ENCODE assay signal across 8 cellular contexts in genomic region chr17:47941246-47941997, GRCh38. TPM values are rescaled to one million over a fixed set of nuclear protein-coding genes. Genes with fewer than 3 reads are reported as not detected.
DNase-seq lines count a peak whose midpoint lies in the region; ATAC-seq lines count a peak whose summit lies in the region.

TSS of gene PNPO (plus strand) at chr17:47941571. CDS start at chr17:47941676, 105 bp downstream.

- peaks cover 15% of the 10 kb centered on the region for H3K36me3 Mint-ChIP-seq in activated CD4-positive, alpha-beta T cell treated with anti-CD3 and anti-CD28 coated beads, Interleukin-2, amount 10 ng/mL, durations not matched to agents 7 days and 5 days (ENCODE audit: low read depth)

- H3K4me1 Mint-ChIP-seq in activated CD4-positive, alpha-beta T cell treated with anti-CD3 and anti-CD28 coated beads, Interleukin-2, amount 10 ng/mL, durations not matched to agents 7 days and 5 days: peaks cover 49% of the 10 kb centered on the region

- H3K4me3 Mint-ChIP-seq in activated CD4-positive, alpha-beta T cell treated with anti-CD3 and anti-CD28 coated beads, Interleukin-2, amount 10 ng/mL, durations not matched to agents 7 days and 5 days: peak within 1 kb of the TSS; percentile 91

- peak within 1 kb of the TSS; percentile 82 for H3K4me3 ChIP-seq in BLaER1

- H3K9me3 ChIP-seq in BLaER1: no peaks in the 10 kb centered on the region

- H3K9ac ChIP-seq in BLaER1: peak within 1 kb of the TSS; percentile 80

- peaks cover 33% of the 10 kb centered on the region for H3K36me3 ChIP-seq in BLaER1

- H3K27me3 Mint-ChIP-seq in activated CD4-positive, alpha-beta T cell treated with anti-CD3 and anti-CD28 coated beads, Interleukin-2, amount 10 ng/mL, durations not matched to agents 7 days and 5 days: no peaks in the 10 kb centered on the region

- H3K4me2 ChIP-seq in BLaER1: peak within 1 kb of the TSS; percentile 94

- POLR2A ChIA-PET in activated CD4-positive, alpha-beta T cell treated with anti-CD3 and anti-CD28 coated beads, Interleukin-2, amount 10 ng/mL, durations not matched to agents 7 days and 5 days (lab: Charles Lee): interaction anchor here (0.9 to 1.6 kb wide), 2 partner anchors 18 to 29 kb away, joined by 3 to 4 read pairs; no protein-coding TSS in a partner anchor

- DNase-seq in NCI-H526 treated with DMSO at 0.1 percent for 48 hours (lab: John Stamatoyannopoulos, UW) (peak; percentile 99), dedifferentiated amniotic fluid mesenchymal stem cell (ENCODE audit: extremely low spot score) (peak; percentile 99), left kidney (ENCODE audit: low read depth, low spot score) (peak; percentile 98)
- DNase-seq in activated CD4-positive, alpha-beta T cell treated with anti-CD3 and anti-CD28 coated beads, Interleukin-2, amount 10 ng/mL, durations not matched to agents 7 days and 5 days: peak; percentile 98
- peak; percentile 94 to 95 for DNase-seq in stimulated activated CD4-positive, alpha-beta T cell treated with anti-CD3 and anti-CD28 coated beads, Interleukin-2, amount 100 ng/mL, for 24 hours

- H3K27me3 ChIP-seq in BLaER1: no peaks in the 10 kb centered on the region

- H3K4me1 ChIP-seq in BLaER1: peaks cover 64% of the 10 kb centered on the region

- peak; percentile 95 for ATAC-seq in GM19324 (IDR thresholded peaks at IDR 0.05; ENCODE audit: low FRiP score, unreplicated experiment)
- peak; percentile 73 for ATAC-seq in HG03469 (IDR thresholded peaks at IDR 0.05; ENCODE audit: unreplicated experiment)

- H3K27ac ChIP-seq in BLaER1: peak within 1 kb of the TSS; percentile 75

- peak within 1 kb of the TSS; percentile 85 for H3K27ac Mint-ChIP-seq in activated CD4-positive, alpha-beta T cell treated with anti-CD3 and anti-CD28 coated beads, Interleukin-2, amount 10 ng/mL, durations not matched to agents 7 days and 5 days

- CTCF ChIA-PET in activated CD4-positive, alpha-beta T cell treated with anti-CD3 and anti-CD28 coated beads, Interleukin-2, amount 10 ng/mL, durations not matched to agents 7 days and 5 days (lab: Charles Lee): interaction anchor here (0.6 to 3.4 kb wide), 12 partner anchors 9 to 104 kb away, joined by 3 to 21 read pairs (median 4); partner anchors contain the start of gene CDK5RAP3

- H4K20me1 ChIP-seq in BLaER1: no peaks in the 10 kb centered on the region

- H3K9me3 Mint-ChIP-seq in activated CD4-positive, alpha-beta T cell treated with anti-CD3 and anti-CD28 coated beads, Interleukin-2, amount 10 ng/mL, durations not matched to agents 7 days and 5 days: no peaks in the 10 kb centered on the region

RNA-seq across cellular contexts. Expression of gene PNPO, which starts in this region (rescaled TPM):
- total RNA-seq in activated CD4-positive, alpha-beta T cell treated with anti-CD3 and anti-CD28 coated beads, Interleukin-2, amount 10 ng/mL, durations not matched to agents 7 days and 5 days: 10 to 100 TPM; 30.9 to 36.5 TPM

Comparison
In these comparisons a context has a peak if more than half of its experiments do, and no peak if none do; other contexts are left out.
1. Peak in every context shown above with its lines: DNase-seq, ATAC-seq, H3K4me3 ChIP-seq and H3K27ac ChIP-seq.